In the genomic region with DNA sequence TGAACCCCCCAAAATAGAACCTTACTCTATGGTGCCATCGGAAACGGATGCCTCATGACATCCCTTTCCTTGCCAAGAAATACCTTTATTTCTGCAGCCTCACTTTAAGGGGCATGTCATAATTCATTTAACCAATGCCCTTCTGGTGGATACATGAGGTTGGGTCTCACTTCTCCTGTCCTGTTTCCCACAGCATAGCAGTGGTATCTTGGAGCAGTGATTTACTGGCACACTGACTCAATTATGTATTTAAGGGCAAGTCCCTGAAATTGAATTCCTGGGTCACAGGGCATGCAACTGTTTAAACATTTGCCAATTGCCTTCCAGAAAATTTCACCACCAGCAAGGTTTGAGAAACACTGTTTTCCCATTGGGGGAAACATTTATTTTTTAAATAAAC, we compare ENCODE assay signal across 28 cellular contexts. TPM values are rescaled to one million over a fixed set of nuclear protein-coding genes. Genes with fewer than 3 reads are reported as not detected.
DNase-seq lines count a peak whose midpoint lies in the region; ATAC-seq and TF ChIP-seq lines count a peak whose summit lies in the region.
"Had no signal": no experiment of that assay in that cellular context is flagged by ENCODE, and none has a peak within 500 bp of the region (broad histone marks: within the 10 kb centered on the region; RNA-seq: fewer than 3 reads in every experiment).

No MANE protein-coding gene starts in this region.

- no peaks in the 10 kb centered on the region for H3K27me3 ChIP-seq in psoas muscle (ENCODE audit: insufficient read depth in 3 of 3, low read length in 2 of 3)
- H3K27me3 ChIP-seq: MG63 had no signal

- H3K4me1 ChIP-seq in psoas muscle = peaks cover 19% of the 10 kb centered on the region
- H3K4me1 ChIP-seq: SJCRH30 had no signal

- no peaks in the 10 kb centered on the region for H3K36me3 Mint-ChIP-seq in natural killer cell treated with Interleukin-12 subunit alpha and Interleukin-12 subunit beta and Interleukin-15 and Interleukin-18, amount 100 ng/mL, for 72 hours
- no peaks in the 10 kb centered on the region for H3K36me3 Mint-ChIP-seq in natural killer cell

- H3K4me1 Mint-ChIP-seq in natural killer cell treated with Interleukin-12 subunit alpha and Interleukin-12 subunit beta and Interleukin-15 and Interleukin-18, amount 100 ng/mL, for 72 hours (ENCODE audit: low read depth in 2 of 2) = no peaks in the 10 kb centered on the region
- H3K4me1 Mint-ChIP-seq in natural killer cell = no peaks in the 10 kb centered on the region

- TF ChIP-seq CTCF in natural killer cell (IDR thresholded peaks at IDR 0.05) = no peak
- no peak for TF ChIP-seq CTCF in psoas muscle (IDR thresholded peaks at IDR 0.05)

- intact Hi-C loops in natural killer cell (cut with micrococcal nuclease) (no loop called here), psoas muscle (cut with DNase I) (no loop called here)

- DNase-seq in natural killer cell treated with Interleukin-12 subunit alpha and Interleukin-12 subunit beta and Interleukin-15 and Interleukin-18, amount 100 ng/mL, for 72 hours (ENCODE audit: low spot score) = peak; percentile 16
- DNase-seq in natural killer cell (no peak), fibroblast of peridontal ligament (ENCODE audit: extremely low read depth) (peak; percentile 70), psoas muscle (no peak), NCI-H2196 treated with DMSO at 0.1 percent for 48 hours (lab: John Stamatoyannopoulos, UW; ENCODE audit: unreplicated experiment) (no peak), T-helper 9 cell (no peak)
- DNase-seq: 8988T; CD4-positive, alpha-beta T cell; COR-L47; H9; IMR-90; KG1; MG63; NCI-H1105 treated with DMSO at 0.1 percent for 48 hours; NCI-H146; NCI-H1930; NCI-H2107; NCI-H446 treated with DMSO at 0.1 percent for 48 hours; NCI-H526; NCI-H82; NK-92 treated with Interleukin-12 subunit alpha and Interleukin-12 subunit beta, amount 100 ng/mL, for 24 hours; PC-9; SJCRH30 had no signal

- no peaks in the 10 kb centered on the region for H3K36me3 ChIP-seq in psoas muscle (ENCODE audit: insufficient read depth in 1 of 2, low read depth in 1 of 2)
- H3K36me3 ChIP-seq: MG63, SJCRH30 had no signal

- H3K27ac ChIP-seq in psoas muscle = peak overlapping the region; percentile 73
- H3K27ac ChIP-seq: PC-9, SJCRH30 had no signal

- 2 to 23% (median 7%) methylated on average over 2 of the region's 2 CpGs for WGBS in psoas muscle, 3 donors

- H3K27me3 Mint-ChIP-seq in natural killer cell treated with Interleukin-12 subunit alpha and Interleukin-12 subunit beta and Interleukin-15 and Interleukin-18, amount 100 ng/mL, for 72 hours = peaks cover 0 to 6% of the 10 kb centered on the region in 2 donors
- H3K27me3 Mint-ChIP-seq in natural killer cell (ENCODE audit: low read depth in 2 of 2) = peaks cover 0 to 3% of the 10 kb centered on the region in 2 donors

- no peak overlapping the region for H3K4me3 ChIP-seq in psoas muscle
- H3K4me3 ChIP-seq: MG63, PC-9, SJCRH30 had no signal

- no peak for ATAC-seq in natural killer cell treated with Interleukin-12 subunit alpha and Interleukin-12 subunit beta and Interleukin-15 and Interleukin-18, amount 100 ng/mL, for 72 hours
- no peak for ATAC-seq in natural killer cell
- peak; percentile 51 to 78 (median 62) for ATAC-seq in psoas muscle
- no peak for ATAC-seq in GM19023 (IDR thresholded peaks at IDR 0.05; ENCODE audit: unreplicated experiment)
- ATAC-seq in GM18505 (IDR thresholded peaks at IDR 0.05; ENCODE audit: unreplicated experiment) = no peak
- ATAC-seq: Right ventricle myocardium inferior, SK-N-SH treated with all-trans-retinoic acid at 6 μM for 48 hours had no signal

- H3K4me3 Mint-ChIP-seq in natural killer cell treated with Interleukin-12 subunit alpha and Interleukin-12 subunit beta and Interleukin-15 and Interleukin-18, amount 100 ng/mL, for 72 hours = no peak overlapping the region
- no peak overlapping the region for H3K4me3 Mint-ChIP-seq in natural killer cell
- H3K4me3 Mint-ChIP-seq: CD4-positive, alpha-beta T cell; H9 had no signal

- H3K9me3 Mint-ChIP-seq in natural killer cell treated with Interleukin-12 subunit alpha and Interleukin-12 subunit beta and Interleukin-15 and Interleukin-18, amount 100 ng/mL, for 72 hours = no peaks in the 10 kb centered on the region
- no peaks in the 10 kb centered on the region for H3K9me3 Mint-ChIP-seq in natural killer cell
- H3K9me3 Mint-ChIP-seq: CD4-positive, alpha-beta T cell; H9 had no signal

- TF ChIP-seq POLR2A in GM18505 (IDR thresholded peaks at IDR 0.05; ENCODE audit: borderline replicate concordance, extremely low read depth, insufficient read depth, insufficient read length) = no peak

- H3K9me3 ChIP-seq in psoas muscle = no peaks in the 10 kb centered on the region
- H3K9me3 ChIP-seq: MG63, SJCRH30 had no signal

- H3K27ac Mint-ChIP-seq in natural killer cell treated with Interleukin-12 subunit alpha and Interleukin-12 subunit beta and Interleukin-15 and Interleukin-18, amount 100 ng/mL, for 72 hours = no peak overlapping the region
- H3K27ac Mint-ChIP-seq in natural killer cell = no peak overlapping the region
- H3K27ac Mint-ChIP-seq: CD4-positive, alpha-beta T cell; H9 had no signal

RNA-seq across cellular contexts. Expression of a gene that starts 0.6 kb away (rescaled TPM):
- not detected for total RNA-seq in natural killer cell treated with Interleukin-12 subunit alpha and Interleukin-12 subunit beta and Interleukin-15 and Interleukin-18, amount 100 ng/mL, for 72 hours
- total RNA-seq in natural killer cell (not detected), psoas muscle (100 to 1,000 TPM in 1 of 4 donors, 10 to 100 TPM in 3; 38.8 to 167 (median 68.7) TPM)
- 10 to 100 TPM in 2 of 3 donors, 1 to 10 TPM in 1; 1.1 to 10.3 (median 10.2) TPM for polyA plus RNA-seq in psoas muscle
- total RNA-seq: CD4-positive, alpha-beta T cell; IMR-90; PC-9; RPMI7951; SJCRH30 had no signal
- polyA plus RNA-seq: IMR-90 had no signal

RNA-seq across cellular contexts. Expression of a gene that starts 41.7 kb away (rescaled TPM):
- not detected for total RNA-seq in natural killer cell treated with Interleukin-12 subunit alpha and Interleukin-12 subunit beta and Interleukin-15 and Interleukin-18, amount 100 ng/mL, for 72 hours
- under 1 TPM in 1 of 3 donors, not detected in 2; 0.20 TPM for total RNA-seq in natural killer cell
- under 1 TPM in 2 of 4 donors, not detected in 2; 0.41 to 0.49 TPM for total RNA-seq in psoas muscle
- under 1 TPM in 1 of 3 donors, not detected in 2; 0.06 TPM for polyA plus RNA-seq in psoas muscle
- total RNA-seq: H9, IMR-90, PC-9, Right ventricle myocardium inferior had no signal

Comparison
In these comparisons a context has a peak if more than half of its experiments do, and no peak if none do; other contexts are left out.
1. DNase-seq: peak in natural killer cell treated with Interleukin-12 subunit alpha and Interleukin-12 subunit beta and Interleukin-15 and Interleukin-18, amount 100 ng/mL, for 72 hours (single experiment) and fibroblast of peridontal ligament (single experiment); none in natural killer cell (single experiment), psoas muscle (0 of 2), NCI-H2196 treated with DMSO at 0.1 percent for 48 hours (single experiment) and T-helper 9 cell (single experiment).
2. ATAC-seq: peak in psoas muscle (4 of 4); none in natural killer cell treated with Interleukin-12 subunit alpha and Interleukin-12 subunit beta and Interleukin-15 and Interleukin-18, amount 100 ng/mL, for 72 hours (0 of 2), natural killer cell (0 of 3), GM19023 (single experiment) and GM18505 (single experiment).
3. RNA of a gene that starts 0.6 kb away (total RNA-seq): 38.8 to 167 TPM in psoas muscle; not detected in natural killer cell treated with Interleukin-12 subunit alpha and Interleukin-12 subunit beta and Interleukin-15 and Interleukin-18, amount 100 ng/mL, for 72 hours and not detected in natural killer cell; every median in the first group is over 10 times any median in the second.